Comparison of ENCODE assay signal across 8 cellular contexts in genomic region chr12:91361864-91362263, GRCh38.
DNase-seq lines count a peak whose midpoint lies in the region; ATAC-seq, FAIRE-seq and TF ChIP-seq lines count a peak whose summit lies in the region.

No MANE protein-coding gene starts in this region.

- H3K4me3 ChIP-seq in ascending aorta = no peak overlapping the region
- H3K4me3 ChIP-seq in kidney (ENCODE audit: low read length in 2 of 2) = peak overlapping the region in 1 of 2 donors; percentile 16
- no peak overlapping the region for H3K4me3 ChIP-seq in uterus

- TF ChIP-seq POLR2A in uterus (IDR thresholded peaks at IDR 0.05) = no peak

- H3K27ac ChIP-seq in ascending aorta = no peak overlapping the region
- H3K27ac ChIP-seq in kidney (ENCODE audit: low read depth in 2 of 2, low read length in 2 of 2) = no peak overlapping the region
- H3K27ac ChIP-seq in uterus = no peak overlapping the region

- H3K36me3 ChIP-seq in ascending aorta = no peaks in the 10 kb centered on the region
- no peaks in the 10 kb centered on the region for H3K36me3 ChIP-seq in kidney (ENCODE audit: control insufficient read depth in 1 of 2, insufficient read depth in 2 of 2, low read length in 2 of 2)
- H3K36me3 ChIP-seq in uterus = no peaks in the 10 kb centered on the region

- H3K4me1 ChIP-seq in ascending aorta = no peaks in the 10 kb centered on the region
- H3K4me1 ChIP-seq in kidney (ENCODE audit: control insufficient read depth in 1 of 2, insufficient read depth in 1 of 2, low read depth in 1 of 2, low read length in 2 of 2) = peaks cover 0 to 2% of the 10 kb centered on the region in 2 donors
- no peaks in the 10 kb centered on the region for H3K4me1 ChIP-seq in uterus

- intact Hi-C loops in ascending aorta (cut with DNase I) = loop anchor here (5.0 kb wide), 1 partner anchor 1210 kb away; no protein-coding TSS in a partner anchor
- intact Hi-C loops in kidney (cut with DNase I) = no loop called here
- intact Hi-C loops in uterus (cut with DNase I; ENCODE audit: low total_unique reads) = loop anchor here (5.0 kb wide), 1 partner anchor 1285 kb away; no protein-coding TSS in a partner anchor

- H3K9me3 ChIP-seq in ascending aorta (no peaks in the 10 kb centered on the region), kidney (ENCODE audit: control insufficient read depth in 1 of 2, low read length in 2 of 2) (no peaks in the 10 kb centered on the region), uterus (no peaks in the 10 kb centered on the region)

- ATAC-seq in HG03108 (IDR thresholded peaks at IDR 0.05; ENCODE audit: unreplicated experiment) = no peak

- no peak overlapping the region for H3K9ac ChIP-seq in kidney (ENCODE audit: low read length in 2 of 2)

- FAIRE-seq in kidney (lab: Jason Lieb, UNC) = peak; percentile 97

- H3K27me3 ChIP-seq in ascending aorta (no peaks in the 10 kb centered on the region), uterus (no peaks in the 10 kb centered on the region)

- peak; percentile 51 for TF ChIP-seq CTCF in GM12873 (IDR thresholded peaks at IDR 0.05; ENCODE audit: insufficient read depth, low read depth, low read length, missing control alignments)
- TF ChIP-seq CTCF in ascending aorta (IDR thresholded peaks at IDR 0.05) = peak; percentile 41 to 69 (median 45)
- TF ChIP-seq CTCF in kidney (IDR thresholded peaks at IDR 0.05; ENCODE audit: borderline replicate concordance, extremely low read depth, insufficient read depth) = peak; percentile 48
- peak; percentile 68 to 79 (median 72) for TF ChIP-seq CTCF in uterus (IDR thresholded peaks at IDR 0.05)

- DNase-seq in A172 (ENCODE audit: low spot score) (peak; percentile 44), NCI-H1694 (lab: John Stamatoyannopoulos, UW) (peak; percentile 34), ascending aorta (ENCODE audit: low spot score in 2 of 2) (no peak), kidney (no peak), uterus (no peak)
- no peak for DNase-seq in activated naive CD4-positive, alpha-beta T cell treated with anti-CD3 and anti-CD28 coated beads, Interleukin-2, amount 50 U/mL, for 16 hours

Comparison
In these comparisons a context has a peak if more than half of its experiments do, and no peak if none do; other contexts are left out.
1. DNase-seq: peak in A172 (single experiment) and NCI-H1694 (single experiment); none in ascending aorta (0 of 2), kidney (single experiment), uterus (0 of 2) and activated naive CD4-positive, alpha-beta T cell treated with anti-CD3 and anti-CD28 coated beads, Interleukin-2, amount 50 U/mL, for 16 hours (single experiment).
2. Peak in every context shown above with its lines, with median percentiles within 50 percentile points of each other: CTCF ChIP-seq.